Comparison of ENCODE assay signal across 19 cellular contexts in the genomic region with DNA sequence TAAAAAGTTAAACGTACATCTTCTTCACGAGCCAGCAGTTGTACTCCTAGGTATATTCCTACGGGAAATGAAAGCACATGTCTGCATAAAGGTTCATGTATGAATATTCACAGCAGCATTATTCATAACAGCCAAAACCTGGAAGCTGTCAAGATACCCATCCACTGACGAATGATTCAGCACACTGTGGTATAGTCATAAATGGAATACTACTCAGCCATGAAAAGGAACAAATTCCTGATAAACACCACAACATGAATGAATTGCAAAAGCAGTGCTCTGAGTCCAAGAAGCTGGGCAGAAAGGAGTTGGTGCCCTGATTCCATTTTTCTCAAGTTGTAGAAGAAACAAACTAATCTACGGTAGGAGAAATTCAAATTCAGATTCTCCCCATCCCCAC. TPM values are rescaled to one million over a fixed set of nuclear protein-coding genes. Genes with fewer than 3 reads are reported as not detected.
DNase-seq lines count a peak whose midpoint lies in the region; ATAC-seq, FAIRE-seq and TF ChIP-seq lines count a peak whose summit lies in the region.
"Had no signal": no experiment of that assay in that cellular context is flagged by ENCODE, and none has a peak within 500 bp of the region (broad histone marks: within the 10 kb centered on the region; RNA-seq: fewer than 3 reads in every experiment).

No MANE protein-coding gene starts in this region.

- no peak overlapping the region for H2BK12ac ChIP-seq in H1 (ENCODE audit: low read depth, low read length)

- H4K20me1 ChIP-seq in H1 (replicated peaks in 1 of 2; ENCODE audit: control insufficient read depth in 1 of 2, insufficient read depth in 2 of 2, low read length in 2 of 2) = peaks cover 2 to 15% of the 10 kb centered on the region in 2 experiments

- H3K4me1 ChIP-seq in H1 (replicated peaks in 1 of 4; ENCODE audit: control insufficient read depth in 3 of 4, insufficient read depth in 4 of 4, low read length in 3 of 4) = peaks cover 0 to 10% (median 7%) of the 10 kb centered on the region in 4 experiments; a peak in 6 of 7 replicates
- peaks cover 8 to 33% (median 15%) of the 10 kb centered on the region in 3 donors for H3K4me1 ChIP-seq in gastroesophageal sphincter

- H3K23ac ChIP-seq in H1 (ENCODE audit: insufficient read length) = no peak overlapping the region

- H3K4me2 ChIP-seq in H1 (ENCODE audit: insufficient read depth in 1 of 2, low read depth in 2 of 2, low read length in 2 of 2) = no peak overlapping the region

- H3K4me3 Mint-ChIP-seq in T-helper 2 cell treated with Interferon-gamma antibody and Interleukin-4, amounts not matched to agents 5 μg/mL and 100 μg/mL, for 36 hours = no peak overlapping the region
- peak overlapping the region; percentile 64 for H3K4me3 Mint-ChIP-seq in CD4-positive, alpha-beta T cell
- no peak overlapping the region for H3K4me3 Mint-ChIP-seq in osteocyte (ENCODE audit: unreplicated experiment)
- H3K4me3 Mint-ChIP-seq in naive thymus-derived CD8-positive, alpha-beta T cell = no peak overlapping the region

- H4K91ac ChIP-seq in H1 (replicated peaks; ENCODE audit: insufficient read length, low read length) = no peak overlapping the region

- peaks cover 9% of the 10 kb centered on the region for H3K79me1 ChIP-seq in H1 (ENCODE audit: low read depth, low read length)

- no peak overlapping the region for H2BK120ac ChIP-seq in H1 (replicated peaks; ENCODE audit: low read depth, low read length)

- no peak overlapping the region for H4K8ac ChIP-seq in H1 (ENCODE audit: extremely low read depth, insufficient read depth, low read length)

- no peak overlapping the region for H3K18ac ChIP-seq in H1 (ENCODE audit: extremely low read depth, low read length)

- H2BK15ac ChIP-seq in H1 (ENCODE audit: low read length) = no peak overlapping the region

- H3K23me2 ChIP-seq in H1 (ENCODE audit: low read depth, low read length) = peaks cover 12% of the 10 kb centered on the region

- H3K4me3 ChIP-seq in H1 (ENCODE audit: extremely low read depth in 1 of 4, insufficient read depth in 2 of 4, low read depth in 3 of 4, low read length in 4 of 4) (no peak overlapping the region), gastroesophageal sphincter (no peak overlapping the region)
- H3K4me3 ChIP-seq: MG63 had no signal

- no peak overlapping the region for H3K9ac ChIP-seq in H1 (replicated peaks in 1 of 4; ENCODE audit: extremely low read depth in 1 of 4, low read depth in 3 of 4, low read length in 3 of 4)

- H3K14ac ChIP-seq in H1 (ENCODE audit: insufficient read length) = no peak overlapping the region

- H3K27me3 ChIP-seq in CD4-positive, alpha-beta T cell (ENCODE audit: control insufficient read depth, insufficient read depth, low read length) = no peaks in the 10 kb centered on the region
- H3K27me3 ChIP-seq in H1 (replicated peaks in 1 of 4; ENCODE audit: control insufficient read depth in 3 of 4, extremely low read depth in 1 of 4, insufficient read depth in 3 of 4, low read length in 3 of 4) (no peaks in the 10 kb centered on the region), gastroesophageal sphincter (no peaks in the 10 kb centered on the region)
- H3K27me3 ChIP-seq: MG63 had no signal

- H3K36me3 ChIP-seq in H1 (ENCODE audit: control insufficient read depth in 2 of 4, insufficient read depth in 4 of 4, low read length in 3 of 4) (peaks cover 10 to 28% (median 18%) of the 10 kb centered on the region in 4 experiments), gastroesophageal sphincter (peaks cover 0 to 61% of the 10 kb centered on the region in 2 donors)

- H3K79me2 ChIP-seq in H1 (ENCODE audit: control insufficient read depth in 1 of 2, insufficient read depth in 2 of 2, low read length in 2 of 2) = peaks cover 7 to 27% of the 10 kb centered on the region in 2 experiments

- no peak overlapping the region for H3K56ac ChIP-seq in H1 (replicated peaks; ENCODE audit: insufficient read length, low read depth, low read length)

- TF ChIP-seq CTCF in CD4-positive, alpha-beta T cell (IDR thresholded peaks at IDR 0.05) = no peak
- TF ChIP-seq CTCF in H1 (IDR thresholded peaks at IDR 0.05; ENCODE audit: control extremely low read depth in 1 of 3, insufficient read depth in 1 of 3, low read depth in 1 of 3, low read length in 3 of 3) (no peak), osteocyte (IDR thresholded peaks at IDR 0.05) (no peak), gastroesophageal sphincter (IDR thresholded peaks at IDR 0.05) (no peak)

- peaks cover 28% of the 10 kb centered on the region for H3K4me1 Mint-ChIP-seq in T-helper 2 cell treated with Interferon-gamma antibody and Interleukin-4, amounts not matched to agents 5 μg/mL and 100 μg/mL, for 36 hours (ENCODE audit: low read depth)
- peaks cover 44% of the 10 kb centered on the region for H3K4me1 Mint-ChIP-seq in CD4-positive, alpha-beta T cell (ENCODE audit: low read depth)
- peaks cover 24% of the 10 kb centered on the region for H3K4me1 Mint-ChIP-seq in osteocyte (ENCODE audit: unreplicated experiment)
- peaks cover 27 to 47% (median 38%) of the 10 kb centered on the region in 4 donors for H3K4me1 Mint-ChIP-seq in naive thymus-derived CD8-positive, alpha-beta T cell

- H2AK5ac ChIP-seq in H1 (ENCODE audit: low read depth, low read length) = no peak overlapping the region

- peaks cover 44% of the 10 kb centered on the region for H3K36me3 Mint-ChIP-seq in T-helper 2 cell treated with Interferon-gamma antibody and Interleukin-4, amounts not matched to agents 5 μg/mL and 100 μg/mL, for 36 hours (ENCODE audit: low read depth)
- H3K36me3 Mint-ChIP-seq in CD4-positive, alpha-beta T cell (ENCODE audit: low read depth) = peaks cover 83% of the 10 kb centered on the region
- H3K36me3 Mint-ChIP-seq in osteocyte (ENCODE audit: unreplicated experiment) = peaks cover 50% of the 10 kb centered on the region
- H3K36me3 Mint-ChIP-seq in naive thymus-derived CD8-positive, alpha-beta T cell = peaks cover 0 to 53% (median 18%) of the 10 kb centered on the region in 3 donors

- no peaks in the 10 kb centered on the region for H3K27me3 Mint-ChIP-seq in T-helper 2 cell treated with Interferon-gamma antibody and Interleukin-4, amounts not matched to agents 5 μg/mL and 100 μg/mL, for 36 hours (ENCODE audit: low read depth)
- H3K27me3 Mint-ChIP-seq in CD4-positive, alpha-beta T cell = no peaks in the 10 kb centered on the region
- H3K27me3 Mint-ChIP-seq in osteocyte (ENCODE audit: unreplicated experiment) = no peaks in the 10 kb centered on the region
- no peaks in the 10 kb centered on the region for H3K27me3 Mint-ChIP-seq in naive thymus-derived CD8-positive, alpha-beta T cell

- H2BK20ac ChIP-seq in H1 (ENCODE audit: low read length) = no peak overlapping the region

- H4K5ac ChIP-seq in H1 (ENCODE audit: insufficient read length, low read depth, low read length) = no peak overlapping the region

- TF ChIP-seq EP300 in H1 (IDR thresholded peaks at IDR 0.05; ENCODE audit: borderline replicate concordance in 1 of 2, low read depth in 2 of 2, low read length in 2 of 2) = no peak
- no peak for TF ChIP-seq EP300 in gastroesophageal sphincter (IDR thresholded peaks at IDR 0.05)

- no peak for FAIRE-seq in H1 (lab: Jason Lieb, UNC)
- FAIRE-seq: GM12891 had no signal

- H2AFZ ChIP-seq in H1 (ENCODE audit: low read length) = no peak overlapping the region

- no peak overlapping the region for H3K4ac ChIP-seq in H1 (replicated peaks; ENCODE audit: insufficient read length, low read depth, low read length)

- no peak overlapping the region for H2BK5ac ChIP-seq in H1 (ENCODE audit: low read depth, low read length)

- CTCF ChIA-PET in CD4-positive, alpha-beta T cell (lab: Charles Lee) = no interaction called here
- CTCF ChIA-PET in H1 (lab: Charles Lee; ENCODE audit: partially characterized antibody) = interaction anchor here (0.9 to 1.6 kb wide), 5 partner anchors 14 to 232 kb away, joined by 3 to 5 read pairs (median 3); no protein-coding TSS in a partner anchor

- H3K9me3 ChIP-seq in CD4-positive, alpha-beta T cell (ENCODE audit: control insufficient read depth, low read length) = no peaks in the 10 kb centered on the region
- H3K9me3 ChIP-seq in H1 (ENCODE audit: insufficient read depth in 2 of 2, low read depth in 1 of 2, low read length in 1 of 2) (no peaks in the 10 kb centered on the region), gastroesophageal sphincter (no peaks in the 10 kb centered on the region)

- POLR2A ChIA-PET in CD4-positive, alpha-beta T cell (lab: Charles Lee) = interaction anchor here (1.1 to 1.4 kb wide), 2 partner anchors 47 to 50 kb away, joined by 5 read pairs; a partner anchor contains a TSS
- POLR2A ChIA-PET in H1 (lab: Charles Lee; ENCODE audit: partially characterized antibody) = interaction anchor here (1.8 kb wide), 1 partner anchor 17 kb away, joined by 7 read pairs; no protein-coding TSS in a partner anchor
- POLR2A ChIA-PET in naive thymus-derived CD8-positive, alpha-beta T cell (lab: Charles Lee) = interaction anchor here (1.3 kb wide), 1 partner anchor 16 kb away, joined by 4 read pairs; no protein-coding TSS in a partner anchor

- TF ChIP-seq POLR2A in H1 (IDR thresholded peaks at IDR 0.05; ENCODE audit: control extremely low read depth in 1 of 2, low read depth in 2 of 2, low read length in 2 of 2) = no peak
- no peak for TF ChIP-seq POLR2A in gastroesophageal sphincter (IDR thresholded peaks at IDR 0.05)

- no peak for TF ChIP-seq RAD21 in H1 (IDR thresholded peaks at IDR 0.05 in 1 of 2, conservative IDR thresholded peaks at IDR 0.05 in 1 of 2; ENCODE audit: low read depth in 2 of 2, low read length in 2 of 2)

- H3K9me3 Mint-ChIP-seq in T-helper 2 cell treated with Interferon-gamma antibody and Interleukin-4, amounts not matched to agents 5 μg/mL and 100 μg/mL, for 36 hours = no peaks in the 10 kb centered on the region
- no peaks in the 10 kb centered on the region for H3K9me3 Mint-ChIP-seq in CD4-positive, alpha-beta T cell
- no peaks in the 10 kb centered on the region for H3K9me3 Mint-ChIP-seq in osteocyte (ENCODE audit: unreplicated experiment)
- H3K9me3 Mint-ChIP-seq in naive thymus-derived CD8-positive, alpha-beta T cell = no peaks in the 10 kb centered on the region

- ATAC-seq in CD4-positive, alpha-beta T cell (ENCODE audit: poor library complexity) = no peak
- ATAC-seq in gastroesophageal sphincter = no peak
- ATAC-seq in naive thymus-derived CD8-positive, alpha-beta T cell = no peak
- ATAC-seq: PC-3 had no signal

- intact Hi-C loops in CD4-positive, alpha-beta T cell (cut with DNase I, micrococcal nuclease) = loop anchor here in 1 of 2 experiments (1.0 to 10.0 kb wide), 3 partner anchors 13 to 936 kb away; a partner anchor contains a TSS

- H3K27ac ChIP-seq in CD4-positive, alpha-beta T cell (ENCODE audit: low read depth, low read length) = no peak overlapping the region
- H3K27ac ChIP-seq in H1 (ENCODE audit: low read depth, low read length) (no peak overlapping the region), gastroesophageal sphincter (peak overlapping the region in 2 of 4 donors; percentile 96 to 99)

- no peak for DNase-seq in T-helper 2 cell treated with Interferon-gamma antibody and Interleukin-4, amounts not matched to agents 5 μg/mL and 100 μg/mL, for 36 hours (ENCODE audit: low spot score)
- DNase-seq in T-helper 2 cell (no peak), H1 (ENCODE audit: low read depth in 1 of 2, low spot score in 2 of 2) (no peak), osteocyte (ENCODE audit: extremely low spot score, unreplicated experiment) (peak; percentile 0), NCI-H1092 treated with DMSO at 0.1 percent for 48 hours (lab: John Stamatoyannopoulos, UW) (no peak)
- no peak for DNase-seq in CD4-positive, alpha-beta T cell
- DNase-seq in naive thymus-derived CD8-positive, alpha-beta T cell = no peak
- DNase-seq: C1 segment of cervical spinal cord, Calu3, DMS79, KG1, MG63, NCI-H1105, NCI-H1694 treated with DMSO at 0.1 percent for 48 hours, NCI-H446, NCI-H748 treated with DMSO at 0.1 percent for 48 hours, PC-3 had no signal

- peak overlapping the region; percentile 54 for H3K27ac Mint-ChIP-seq in T-helper 2 cell treated with Interferon-gamma antibody and Interleukin-4, amounts not matched to agents 5 μg/mL and 100 μg/mL, for 36 hours
- H3K27ac Mint-ChIP-seq in CD4-positive, alpha-beta T cell = no peak overlapping the region
- H3K27ac Mint-ChIP-seq in osteocyte (ENCODE audit: unreplicated experiment) = no peak overlapping the region
- peak overlapping the region in 1 of 10 donors; percentile 61 for H3K27ac Mint-ChIP-seq in naive thymus-derived CD8-positive, alpha-beta T cell

- 91% methylated on average over 5 of the region's 5 CpGs; no CpG with 5 or more reads in 1 of the 2 experiments for WGBS in H1 (ENCODE audit: extremely low coverage in 1 of 2, insufficient coverage in 1 of 2, insufficient read length in 1 of 2, insufficient replicate concordance in 2 of 2, low coverage in 1 of 2, low lambda C conversion rate in 2 of 2, missing lambda C conversion rate in 1 of 2), 2 experiments
- WGBS in gastroesophageal sphincter (ENCODE audit: low coverage in 1 of 2), 2 donors = 95 to 100% methylated on average over 4 of the region's 5 CpGs

RNA-seq across cellular contexts. Expression of a gene that starts 3.9 kb away (rescaled TPM):
- 10 to 100 TPM; 24.8 to 27.6 TPM for total RNA-seq in CD4-positive, alpha-beta T cell
- total RNA-seq in H1 (2021; fragmentation: NEBNext Ultra II Directional; extraction: Animal tissue kit (Norgen Biotek cat#: 25700)) = 27.0 and 27.4 TPM in 2 replicates
- 33.7 and 38.2 TPM in 2 replicates for polyA plus RNA-seq in H1 (2011; rRNA removed)
- polyA plus RNA-seq in H1 (2011; cell fraction: cytosol; rRNA removed) = 33.9 TPM
- 39.5 TPM for polyA plus RNA-seq in H1 (2011; cell fraction: nucleus; rRNA removed)
- polyA plus RNA-seq in H1 (2012, experiment 1 of 2) = 21.2 to 24.6 TPM (median 23.9 TPM) in 4 replicates
- 22.3 TPM for polyA plus RNA-seq in H1 (2012, experiment 2 of 2)
- 34.5 TPM for polyA plus RNA-seq in H1 (2013, experiment 1 of 2)
- 37.3 TPM for polyA plus RNA-seq in H1 (2013, experiment 2 of 2)
- 35.2 and 35.8 TPM in 2 replicates for polyA minus RNA-seq in H1 (2011; rRNA and poly(A)+ RNA removed)
- polyA minus RNA-seq in H1 (2011; cell fraction: cytosol; rRNA and poly(A)+ RNA removed) = 14.5 TPM
- 13.5 TPM for polyA minus RNA-seq in H1 (2011; cell fraction: nucleus; rRNA and poly(A)+ RNA removed)
- total RNA-seq in osteocyte (73.3 and 76.5 TPM in 2 replicates), gastroesophageal sphincter (100 to 1,000 TPM; 115 to 227 (median 183) TPM)
- total RNA-seq in naive thymus-derived CD8-positive, alpha-beta T cell = 10 to 100 TPM; 50.8 to 52.4 TPM
- 10 to 100 TPM; 45.6 to 65.0 (median 56.0) TPM for polyA plus RNA-seq in naive thymus-derived CD8-positive, alpha-beta T cell

RNA-seq across cellular contexts. Expression of a gene that starts 4.1 kb away (rescaled TPM):
- 1 to 10 TPM in 1 of 2 experiments, under 1 TPM in 1; 0.50 to 1.1 TPM for total RNA-seq in CD4-positive, alpha-beta T cell
- total RNA-seq in H1 (2021; fragmentation: NEBNext Ultra II Directional; extraction: Animal tissue kit (Norgen Biotek cat#: 25700)) = 20.6 and 22.3 TPM in 2 replicates
- 10.8 and 15.0 TPM in 2 replicates for polyA plus RNA-seq in H1 (2011; rRNA removed)
- polyA plus RNA-seq in H1 (2011; cell fraction: cytosol; rRNA removed) = 17.2 TPM
- polyA plus RNA-seq in H1 (2011; cell fraction: nucleus; rRNA removed) = 4.9 TPM
- polyA plus RNA-seq in H1 (2012, experiment 1 of 2) = 17.2 to 24.5 TPM (median 20.8 TPM) in 4 replicates
- polyA plus RNA-seq in H1 (2012, experiment 2 of 2) = 13.2 TPM
- polyA plus RNA-seq in H1 (2013, experiment 1 of 2) = 17.2 TPM
- polyA plus RNA-seq in H1 (2013, experiment 2 of 2) = 16.3 TPM
- 9.8 and 11.9 TPM in 2 replicates for polyA minus RNA-seq in H1 (2011; rRNA and poly(A)+ RNA removed)
- polyA minus RNA-seq in H1 (2011; cell fraction: cytosol; rRNA and poly(A)+ RNA removed) = 8.6 TPM
- polyA minus RNA-seq in H1 (2011; cell fraction: nucleus; rRNA and poly(A)+ RNA removed) = 4.8 TPM
- total RNA-seq in osteocyte = 7.2 and 7.9 TPM in 2 replicates
- 10 to 100 TPM; 14.5 to 32.9 (median 25.7) TPM for total RNA-seq in gastroesophageal sphincter
- 1 to 10 TPM; 9.1 to 9.6 TPM for total RNA-seq in naive thymus-derived CD8-positive, alpha-beta T cell
- polyA plus RNA-seq in naive thymus-derived CD8-positive, alpha-beta T cell = 10 to 100 TPM in 2 of 3 donors, 1 to 10 TPM in 1; 6.8 to 15.8 (median 11.5) TPM

RNA-seq across cellular contexts. Expression of a gene that starts 49.7 kb away (rescaled TPM):
- total RNA-seq in CD4-positive, alpha-beta T cell = 10 to 100 TPM; 59.2 to 65.1 TPM
- 27.3 and 27.7 TPM in 2 replicates for total RNA-seq in H1 (2021; fragmentation: NEBNext Ultra II Directional; extraction: Animal tissue kit (Norgen Biotek cat#: 25700))
- polyA plus RNA-seq in H1 (2011; rRNA removed) = 8.8 and 13.0 TPM in 2 replicates
- 14.6 TPM for polyA plus RNA-seq in H1 (2011; cell fraction: cytosol; rRNA removed)
- polyA plus RNA-seq in H1 (2011; cell fraction: nucleus; rRNA removed) = 25.3 TPM
- 25.3 to 31.0 TPM (median 28.3 TPM) in 4 replicates for polyA plus RNA-seq in H1 (2012, experiment 1 of 2)
- 5.1 TPM for polyA plus RNA-seq in H1 (2012, experiment 2 of 2)
- 20.2 TPM for polyA plus RNA-seq in H1 (2013, experiment 1 of 2)
- polyA plus RNA-seq in H1 (2013, experiment 2 of 2) = 20.5 TPM
- polyA minus RNA-seq in H1 (2011; rRNA and poly(A)+ RNA removed) = 19.7 and 22.0 TPM in 2 replicates
- 15.0 TPM for polyA minus RNA-seq in H1 (2011; cell fraction: cytosol; rRNA and poly(A)+ RNA removed)
- 30.3 TPM for polyA minus RNA-seq in H1 (2011; cell fraction: nucleus; rRNA and poly(A)+ RNA removed)
- total RNA-seq in osteocyte (39.4 and 41.5 TPM in 2 replicates), gastroesophageal sphincter (10 to 100 TPM; 27.6 to 73.0 (median 34.4) TPM)
- 10 to 100 TPM; 90.9 to 95.2 TPM for total RNA-seq in naive thymus-derived CD8-positive, alpha-beta T cell
- polyA plus RNA-seq in naive thymus-derived CD8-positive, alpha-beta T cell = 10 to 100 TPM; 28.5 to 49.6 (median 49.4) TPM

RNA-seq across cellular contexts. Expression of a gene that starts 49.9 kb away (rescaled TPM):
- total RNA-seq in CD4-positive, alpha-beta T cell = 1 to 10 TPM; 6.5 to 6.9 TPM
- total RNA-seq in H1 (2021; fragmentation: NEBNext Ultra II Directional; extraction: Animal tissue kit (Norgen Biotek cat#: 25700)) = 24.8 and 25.4 TPM in 2 replicates
- 3.4 and 7.1 TPM in 2 replicates for polyA plus RNA-seq in H1 (2011; rRNA removed)
- polyA plus RNA-seq in H1 (2011; cell fraction: cytosol; rRNA removed) = 15.4 TPM
- polyA plus RNA-seq in H1 (2011; cell fraction: nucleus; rRNA removed) = 1.3 TPM
- 16.4 to 38.9 TPM (median 17.3 TPM) in 4 replicates for polyA plus RNA-seq in H1 (2012, experiment 1 of 2)
- polyA plus RNA-seq in H1 (2012, experiment 2 of 2) = 21.4 TPM
- polyA plus RNA-seq in H1 (2013, experiment 1 of 2) = 35.7 TPM
- polyA plus RNA-seq in H1 (2013, experiment 2 of 2) = 36.0 TPM
- 1.9 and 2.8 TPM in 2 replicates for polyA minus RNA-seq in H1 (2011; rRNA and poly(A)+ RNA removed)
- 2.4 TPM for polyA minus RNA-seq in H1 (2011; cell fraction: cytosol; rRNA and poly(A)+ RNA removed)
- polyA minus RNA-seq in H1 (2011; cell fraction: nucleus; rRNA and poly(A)+ RNA removed) = 7.5 TPM
- total RNA-seq in osteocyte = 9.9 and 10.0 TPM in 2 replicates
- total RNA-seq in gastroesophageal sphincter = 10 to 100 TPM in 3 of 4 donors, 1 to 10 TPM in 1; 7.9 to 15.6 (median 12.7) TPM
- 10 to 100 TPM; 10.4 to 11.6 TPM for total RNA-seq in naive thymus-derived CD8-positive, alpha-beta T cell
- 10 to 100 TPM; 20.8 to 26.5 (median 24.8) TPM for polyA plus RNA-seq in naive thymus-derived CD8-positive, alpha-beta T cell
